9 cellular contexts compared by ENCODE assay signal in genomic region chr1:85692730-85693314, GRCh38. TPM values are rescaled to one million over a fixed set of nuclear protein-coding genes. Genes with fewer than 3 reads are reported as not detected.
DNase-seq lines count a peak whose midpoint lies in the region; TF ChIP-seq lines count a peak whose summit lies in the region.
"Had no signal": no experiment of that assay in that cellular context is flagged by ENCODE, and none has a peak within 500 bp of the region (broad histone marks: within the 10 kb centered on the region; RNA-seq: fewer than 3 reads in every experiment).

No MANE protein-coding gene starts in this region.

- H4K20me1 ChIP-seq in OCI-LY7 (ENCODE audit: insufficient read depth, low read length), result no peaks in the 10 kb centered on the region
- H4K20me1 ChIP-seq in fibroblast of lung (ENCODE audit: control insufficient read depth, extremely low read depth, insufficient read depth, low read length), result no peaks in the 10 kb centered on the region

- H3K9me3 ChIP-seq in OCI-LY7 (ENCODE audit: low read length) (no peaks in the 10 kb centered on the region), fibroblast of lung (ENCODE audit: control insufficient read depth, insufficient read depth, low read depth, low read length) (no peaks in the 10 kb centered on the region)
- H3K9me3 ChIP-seq: SJCRH30 had no signal

- H3K27me3 ChIP-seq in fibroblast of lung (ENCODE audit: control insufficient read depth, insufficient read depth, low read length), result no peaks in the 10 kb centered on the region
- H3K27me3 ChIP-seq: SJCRH30 had no signal

- H3K79me2 ChIP-seq in OCI-LY7 (ENCODE audit: insufficient read depth, low read depth, low read length), result peaks cover 19% of the 10 kb centered on the region
- H3K79me2 ChIP-seq in fibroblast of lung (ENCODE audit: control insufficient read depth, insufficient read depth, low read length), result peaks cover 4% of the 10 kb centered on the region

- intact Hi-C loops in OCI-LY7 (cut with micrococcal nuclease; ENCODE audit: unreplicated experiment), result no loop called here

- H2AFZ ChIP-seq in OCI-LY7 (ENCODE audit: low read length) (no peak overlapping the region), fibroblast of lung (ENCODE audit: low read length) (no peak overlapping the region)

- H3K4me1 ChIP-seq in OCI-LY7 (ENCODE audit: insufficient read depth, low read length, poor library complexity, severe bottlenecking) (no peaks in the 10 kb centered on the region), fibroblast of lung (ENCODE audit: control insufficient read depth, extremely low read depth, insufficient read depth, low read length) (peaks cover 6% of the 10 kb centered on the region)
- H3K4me1 ChIP-seq: SJCRH30 had no signal

- CTCF ChIA-PET in OCI-LY7 (lab: Charles Lee; ENCODE audit: unreplicated experiment), result interaction anchor here (0.5 to 1.4 kb wide), 3 partner anchors 12 to 514 kb away, joined by 3 to 4 read pairs (median 3); no protein-coding TSS in a partner anchor

- peak; percentile 75 for TF ChIP-seq CTCF in OCI-LY7 (conservative IDR thresholded peaks at IDR 0.05; ENCODE audit: low read length)
- peak in 1 of 2 donors; percentile 42 for TF ChIP-seq CTCF in fibroblast of lung (conservative IDR thresholded peaks at IDR 0.05 in 1 of 2, IDR thresholded peaks at IDR 0.05 in 1 of 2; ENCODE audit: low read depth in 1 of 2, low read length in 2 of 2)

- H3K27ac ChIP-seq in OCI-LY7 (ENCODE audit: low read depth, low read length, poor library complexity, severe bottlenecking), result no peak overlapping the region
- H3K27ac ChIP-seq in fibroblast of lung (ENCODE audit: insufficient read depth, low read length), result no peak overlapping the region
- H3K27ac ChIP-seq: SJCRH30 had no signal

- H3K4me2 ChIP-seq in OCI-LY7 (ENCODE audit: low read length), result no peak overlapping the region
- no peak overlapping the region for H3K4me2 ChIP-seq in fibroblast of lung (ENCODE audit: extremely low read depth, insufficient read depth, low read length)

- peaks cover 84% of the 10 kb centered on the region for H3K36me3 ChIP-seq in OCI-LY7 (ENCODE audit: insufficient read depth, low read length)
- peaks cover 2% of the 10 kb centered on the region for H3K36me3 ChIP-seq in fibroblast of lung (ENCODE audit: control insufficient read depth, insufficient read depth, low read length)

- DNase-seq in NCI-H1436 treated with DMSO at 0.1 percent for 48 hours (lab: John Stamatoyannopoulos, UW) (peak; percentile 1), NCI-H1436 (lab: John Stamatoyannopoulos, UW) (no peak), OCI-LY7 (ENCODE audit: low spot score) (no peak), fibroblast of lung (ENCODE audit: low read depth in 2 of 2) (peak; percentile 56 to 84), smooth muscle cell of the brain vasculature (ENCODE audit: low read depth, low spot score) (peak; percentile 32), GM19240 (ENCODE audit: insufficient read length, low spot score) (no peak), NCI-H187 treated with DMSO at 0.1 percent for 48 hours (lab: John Stamatoyannopoulos, UW) (no peak)
- no peak for DNase-seq in NK-92 treated with Interleukin-12 subunit alpha and Interleukin-12 subunit beta, amount 100 ng/mL, for 24 hours (lab: John Stamatoyannopoulos, UW)

- no peaks in the 10 kb centered on the region for H3K9me2 ChIP-seq in OCI-LY7 (ENCODE audit: insufficient read depth, low read length)

- no TSS peak for BruUV-seq in OCI-LY7 (replicated peaks; lab: Mats Ljungman, UMichigan)

- H3K9ac ChIP-seq in fibroblast of lung (ENCODE audit: insufficient read depth, low read length), result no peak overlapping the region

- H3K4me3 ChIP-seq in OCI-LY7 (ENCODE audit: low read depth, low read length, poor library complexity, severe bottlenecking), result no peak overlapping the region
- no peak overlapping the region for H3K4me3 ChIP-seq in fibroblast of lung (replicated peaks in 1 of 4; ENCODE audit: control extremely low read depth in 1 of 4, insufficient read depth in 1 of 4, low read depth in 3 of 4, low read length in 4 of 4)
- H3K4me3 ChIP-seq: SJCRH30 had no signal

- POLR2A ChIA-PET in OCI-LY7 (lab: Charles Lee), result interaction anchor here (0.7 to 2.5 kb wide), 8 partner anchors 9 to 1929 kb away, joined by 3 to 17 read pairs (median 4); partner anchors contain the start of gene ZNHIT6

RNA-seq across cellular contexts. Expression of gene ZNHIT6, which starts 15.4 kb away (rescaled TPM):
- total RNA-seq in OCI-LY7 (2014; rRNA removed; shearing (Covaris generic)), result 14.5 and 18.5 TPM in 2 replicates
- total RNA-seq in OCI-LY7 (2022) (20.4 and 24.5 TPM in 2 replicates), fibroblast of lung (11.6 and 15.5 TPM in 2 replicates)
- polyA plus RNA-seq in fibroblast of lung, result 14.3 and 15.1 TPM in 2 replicates
- 23.8 and 25.0 TPM in 2 replicates for polyA plus RNA-seq in fibroblast of lung (2012)
- polyA minus RNA-seq in fibroblast of lung (ENCODE audit: low replicate concordance), result 3.2 and 4.8 TPM in 2 replicates

Comparison
In these comparisons a context has a peak if more than half of its experiments do, and no peak if none do; other contexts are left out.
1. DNase-seq: peak in NCI-H1436 treated with DMSO at 0.1 percent for 48 hours (single experiment), fibroblast of lung (2 of 2) and smooth muscle cell of the brain vasculature (single experiment); none in NCI-H1436 (single experiment), OCI-LY7 (single experiment), GM19240 (single experiment), NCI-H187 treated with DMSO at 0.1 percent for 48 hours (single experiment) and NK-92 treated with Interleukin-12 subunit alpha and Interleukin-12 subunit beta, amount 100 ng/mL, for 24 hours (single experiment).